9 cellular contexts compared by ENCODE assay signal in the genomic region with DNA sequence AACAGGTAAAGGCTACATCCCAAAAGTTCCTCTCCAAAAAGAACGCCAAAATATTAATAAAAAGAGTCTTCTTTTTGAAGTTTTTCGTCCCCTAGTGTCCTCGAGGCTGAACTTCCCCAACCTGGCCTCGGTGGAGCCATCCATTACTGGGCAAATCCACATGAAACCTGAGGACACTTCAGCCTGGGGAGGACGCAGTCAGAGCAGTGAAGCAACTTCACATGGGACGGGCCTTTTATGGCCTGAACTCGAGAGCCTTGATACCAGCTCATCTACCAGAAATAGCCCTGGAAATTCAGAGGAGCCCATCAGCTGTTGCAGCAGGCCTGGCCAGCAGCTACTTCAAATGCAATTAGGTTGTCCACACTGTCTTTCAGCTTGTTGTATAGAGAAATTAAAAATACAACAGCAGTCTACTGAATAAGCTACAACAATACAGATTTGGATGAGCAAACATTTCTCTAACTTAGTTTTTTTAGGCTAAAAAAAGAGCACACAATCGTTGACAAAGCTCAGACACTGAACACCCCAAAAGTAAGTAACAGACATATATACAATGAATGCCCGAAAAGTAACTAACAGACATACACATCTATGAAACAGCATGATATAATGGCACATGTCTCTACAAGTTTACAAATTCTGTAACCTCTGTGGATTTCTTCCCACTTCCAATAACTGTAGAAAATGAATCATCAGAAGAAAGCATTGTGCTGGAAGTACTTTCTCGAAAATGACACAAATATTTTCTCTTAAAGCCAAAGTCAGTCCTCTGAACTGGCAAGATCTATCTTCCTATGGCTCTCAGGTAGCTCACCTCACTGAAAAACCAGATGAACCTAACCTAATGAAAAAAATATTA. TPM values are rescaled to one million over a fixed set of nuclear protein-coding genes. Genes with fewer than 3 reads are reported as not detected.
A peak's percentile ranks its signal among the peaks of the same experiment; 100 is the strongest.
DNase-seq lines count a peak whose midpoint lies in the region; ATAC-seq and TF ChIP-seq lines count a peak whose summit lies in the region.
"Had no signal": no experiment of that assay in that cellular context is flagged by ENCODE, and none has a peak within 500 bp of the region (broad histone marks: within the 10 kb centered on the region; RNA-seq: fewer than 3 reads in every experiment).

A gene with protein sequence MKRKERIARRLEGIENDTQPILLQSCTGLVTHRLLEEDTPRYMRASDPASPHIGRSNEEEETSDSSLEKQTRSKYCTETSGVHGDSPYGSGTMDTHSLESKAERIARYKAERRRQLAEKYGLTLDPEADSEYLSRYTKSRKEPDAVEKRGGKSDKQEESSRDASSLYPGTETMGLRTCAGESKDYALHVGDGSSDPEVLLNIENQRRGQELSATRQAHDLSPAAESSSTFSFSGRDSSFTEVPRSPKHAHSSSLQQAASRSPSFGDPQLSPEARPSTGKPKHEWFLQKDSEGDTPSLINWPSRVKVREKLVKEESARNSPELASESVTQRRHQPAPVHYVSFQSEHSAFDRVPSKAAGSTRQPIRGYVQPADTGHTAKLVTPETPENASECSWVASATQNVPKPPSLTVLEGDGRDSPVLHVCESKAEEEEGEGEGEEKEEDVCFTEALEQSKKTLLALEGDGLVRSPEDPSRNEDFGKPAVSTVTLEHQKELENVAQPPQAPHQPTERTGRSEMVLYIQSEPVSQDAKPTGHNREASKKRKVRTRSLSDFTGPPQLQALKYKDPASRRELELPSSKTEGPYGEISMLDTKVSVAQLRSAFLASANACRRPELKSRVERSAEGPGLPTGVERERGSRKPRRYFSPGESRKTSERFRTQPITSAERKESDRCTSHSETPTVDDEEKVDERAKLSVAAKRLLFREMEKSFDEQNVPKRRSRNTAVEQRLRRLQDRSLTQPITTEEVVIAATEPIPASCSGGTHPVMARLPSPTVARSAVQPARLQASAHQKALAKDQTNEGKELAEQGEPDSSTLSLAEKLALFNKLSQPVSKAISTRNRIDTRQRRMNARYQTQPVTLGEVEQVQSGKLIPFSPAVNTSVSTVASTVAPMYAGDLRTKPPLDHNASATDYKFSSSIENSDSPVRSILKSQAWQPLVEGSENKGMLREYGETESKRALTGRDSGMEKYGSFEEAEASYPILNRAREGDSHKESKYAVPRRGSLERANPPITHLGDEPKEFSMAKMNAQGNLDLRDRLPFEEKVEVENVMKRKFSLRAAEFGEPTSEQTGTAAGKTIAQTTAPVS (N-terminal part only) (minus strand): TSS at position 208 of the 862 bp plus-strand sequence. CDS start 79,913 bp downstream, outside the sequence.

- peak; percentile 16; the same call in 1 of the 2 replicates for TF ChIP-seq CTCF in BJ (IDR thresholded peaks at IDR 0.05; ENCODE audit: insufficient read depth, low read depth, low read length)
- TF ChIP-seq CTCF in testis (IDR thresholded peaks at IDR 0.05): peak in 2 of 3 experiments; percentile 9 to 23
- TF ChIP-seq CTCF in GM10266 (IDR thresholded peaks at IDR 0.05; ENCODE audit: control insufficient read depth, insufficient read depth, low read depth, missing control alignments): no peak

- H3K4me3 ChIP-seq in BJ (ENCODE audit: low read depth, low read length) (no peak within 1 kb of the TSS), testis (peak within 1 kb of the TSS; percentile 4 to 29)

- intact Hi-C loops in testis (cut with DNase I; ENCODE audit: low total_unique reads): no loop called here

- POLR2A ChIA-PET in BJ (lab: Charles Lee): interaction anchor here (0.6 kb wide), 1 partner anchor 225 kb away, joined by 7 read pairs; no protein-coding TSS in a partner anchor

- CTCF ChIA-PET in BJ (lab: Yijun Ruan, JAX): interaction anchor here (0.9 to 1.2 kb wide), 3 partner anchors 12 to 98 kb away, joined by 3 read pairs; no protein-coding TSS in a partner anchor

- 49 to 50% methylated on average over 10 of the region's 10 CpGs for WGBS in testis, 2 donors

- no peaks in the 10 kb centered on the region for H3K36me3 ChIP-seq in BJ (ENCODE audit: control insufficient read depth, insufficient read depth, low read length)
- H3K36me3 ChIP-seq in testis (ENCODE audit: low read depth, missing control alignments): no peaks in the 10 kb centered on the region

- H3K9me3 ChIP-seq in testis: no peaks in the 10 kb centered on the region

- peaks cover 14% of the 10 kb centered on the region for H3K4me1 ChIP-seq in testis

- H3K27ac ChIP-seq in layer of hippocampus (ENCODE audit: low read depth, low read length): peak within 1 kb of the TSS; percentile 38
- H3K27ac ChIP-seq in testis: peak within 1 kb of the TSS; percentile 78 to 85

- H3K27me3 ChIP-seq in BJ (ENCODE audit: control insufficient read depth, insufficient read depth, low read length) (no peaks in the 10 kb centered on the region), layer of hippocampus (ENCODE audit: control insufficient read depth, insufficient read depth, low read length) (no peaks in the 10 kb centered on the region), testis (no peaks in the 10 kb centered on the region)

- ATAC-seq in HG03354 (IDR thresholded peaks at IDR 0.05; ENCODE audit: poor library complexity, severe bottlenecking, unreplicated experiment) (peak; percentile 20), HG02623 (IDR thresholded peaks at IDR 0.05; ENCODE audit: unreplicated experiment) (no peak)

- DNase-seq in BJ (ENCODE audit: low read depth): no peak
- DNase-seq in cerebellum (ENCODE audit: low spot score): no peak
- peak; percentile 77 for DNase-seq in testis
- no peak for DNase-seq in GM10266 (ENCODE audit: extremely low spot score)
- DNase-seq in DMS79 (lab: John Stamatoyannopoulos, UW): no peak
- DNase-seq: naive B cell had no signal

- TF ChIP-seq POLR2A in testis (IDR thresholded peaks at IDR 0.05): no peak

RNA-seq across cellular contexts. Expression of the gene that starts here (rescaled TPM):
- polyA plus RNA-seq in BJ (2011; rRNA removed): 5.1 and 5.7 TPM in 2 replicates
- polyA minus RNA-seq in BJ (2011; rRNA and poly(A)+ RNA removed): 6.5 and 10.3 TPM in 2 replicates
- 46.3 TPM for total RNA-seq in cerebellum
- total RNA-seq in testis: 10 to 100 TPM; 63.1 to 67.6 TPM
- 44.7 TPM for polyA plus RNA-seq in testis (ENCODE audit: insufficient read depth, low read depth, low replicate concordance)
